1 cellular context compared by ENCODE assay signal in genomic region chr2:28624798-28625701, GRCh38.
TF ChIP-seq lines count a peak whose summit lies in the region.

No MANE protein-coding gene starts in this region.

TF ChIP-seq in GM12878, 131 proteins besides CTCF, POLR2A, EP300 and RAD21 (continued from another document and continues in another):
- TF ChIP-seq, protein P1, sequence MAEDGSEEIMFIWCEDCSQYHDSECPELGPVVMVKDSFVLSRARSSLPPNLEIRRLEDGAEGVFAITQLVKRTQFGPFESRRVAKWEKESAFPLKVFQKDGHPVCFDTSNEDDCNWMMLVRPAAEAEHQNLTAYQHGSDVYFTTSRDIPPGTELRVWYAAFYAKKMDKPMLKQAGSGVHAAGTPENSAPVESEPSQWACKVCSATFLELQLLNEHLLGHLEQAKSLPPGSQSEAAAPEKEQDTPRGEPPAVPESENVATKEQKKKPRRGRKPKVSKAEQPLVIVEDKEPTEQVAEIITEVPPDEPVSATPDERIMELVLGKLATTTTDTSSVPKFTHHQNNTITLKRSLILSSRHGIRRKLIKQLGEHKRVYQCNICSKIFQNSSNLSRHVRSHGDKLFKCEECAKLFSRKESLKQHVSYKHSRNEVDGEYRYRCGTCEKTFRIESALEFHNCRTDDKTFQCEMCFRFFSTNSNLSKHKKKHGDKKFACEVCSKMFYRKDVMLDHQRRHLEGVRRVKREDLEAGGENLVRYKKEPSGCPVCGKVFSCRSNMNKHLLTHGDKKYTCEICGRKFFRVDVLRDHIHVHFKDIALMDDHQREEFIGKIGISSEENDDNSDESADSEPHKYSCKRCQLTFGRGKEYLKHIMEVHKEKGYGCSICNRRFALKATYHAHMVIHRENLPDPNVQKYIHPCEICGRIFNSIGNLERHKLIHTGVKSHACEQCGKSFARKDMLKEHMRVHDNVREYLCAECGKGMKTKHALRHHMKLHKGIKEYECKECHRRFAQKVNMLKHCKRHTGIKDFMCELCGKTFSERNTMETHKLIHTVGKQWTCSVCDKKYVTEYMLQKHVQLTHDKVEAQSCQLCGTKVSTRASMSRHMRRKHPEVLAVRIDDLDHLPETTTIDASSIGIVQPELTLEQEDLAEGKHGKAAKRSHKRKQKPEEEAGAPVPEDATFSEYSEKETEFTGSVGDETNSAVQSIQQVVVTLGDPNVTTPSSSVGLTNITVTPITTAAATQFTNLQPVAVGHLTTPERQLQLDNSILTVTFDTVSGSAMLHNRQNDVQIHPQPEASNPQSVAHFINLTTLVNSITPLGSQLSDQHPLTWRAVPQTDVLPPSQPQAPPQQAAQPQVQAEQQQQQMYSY (CRISPR knock-in tag; IDR thresholded peaks at IDR 0.05), result no peak
- TF ChIP-seq YBX1 (IDR thresholded peaks at IDR 0.05) (no peak), RB1 (IDR thresholded peaks at IDR 0.05; ENCODE audit: borderline replicate concordance) (no peak), IKZF2 (IDR thresholded peaks at IDR 0.05) (0 out of 4 replicates have a peak, but pooled peaks of 1 of the 2 experiments have one; percentile 19), SREBF1 (IDR thresholded peaks at IDR 0.05; ENCODE audit: low read length) (no peak), SIX5 (IDR thresholded peaks at IDR 0.05; ENCODE audit: low read depth, low read length, severe bottlenecking) (no peak), ZZZ3 (IDR thresholded peaks at IDR 0.05; ENCODE audit: control insufficient read depth, insufficient read length, low read depth) (no peak), E2F4 (IDR thresholded peaks at IDR 0.05; ENCODE audit: low read depth, low read length) (no peak), NR2C2 (IDR thresholded peaks at IDR 0.05; ENCODE audit: borderline replicate concordance, control insufficient read depth, insufficient read length, low read depth) (no peak), ASH2L (IDR thresholded peaks at IDR 0.05; ENCODE audit: borderline replicate concordance, low read depth) (no peak), IKZF1 (conservative IDR thresholded peaks at IDR 0.05) (no peak), POLR2AphosphoS2 (IDR thresholded peaks at IDR 0.05; ENCODE audit: low read depth, low read length) (no peak), CUX1 (IDR thresholded peaks at IDR 0.05; ENCODE audit: insufficient replicate concordance, low read depth, low read length) (no peak), WRNIP1 (IDR thresholded peaks at IDR 0.05; ENCODE audit: borderline replicate concordance, low read depth, low read length) (no peak), HDGF (IDR thresholded peaks at IDR 0.05) (no peak), POU2F2 (IDR thresholded peaks at IDR 0.05; ENCODE audit: borderline replicate concordance, low read depth, low read length) (peak; percentile 61; the same call in 1 of the 3 replicates), MYB (IDR thresholded peaks at IDR 0.05; ENCODE audit: borderline replicate concordance, low read depth, low read length) (no peak), PBX3 (IDR thresholded peaks at IDR 0.05; ENCODE audit: insufficient replicate concordance, low read depth, low read length) (no peak), CREB1 (IDR thresholded peaks at IDR 0.05; ENCODE audit: low read depth) (peak; percentile 22; the same call in 1 of the 2 replicates), CBX3 (IDR thresholded peaks at IDR 0.05; ENCODE audit: borderline replicate concordance, low read depth) (no peak), KLF5 (IDR thresholded peaks at IDR 0.05; ENCODE audit: partially characterized antibody) (no peak), NFIC (IDR thresholded peaks at IDR 0.05; ENCODE audit: low read depth, low read length) (no peak), BRCA1 (IDR thresholded peaks at IDR 0.05; ENCODE audit: low read depth, low read length) (no peak), ZNF274 (IDR thresholded peaks at IDR 0.05; ENCODE audit: insufficient read depth, insufficient read length) (no peak), HCFC1 (IDR thresholded peaks at IDR 0.05; ENCODE audit: low read length) (no peak), ATF7 (IDR thresholded peaks at IDR 0.05; ENCODE audit: low read depth) (no peak), EGR1 (IDR thresholded peaks at IDR 0.05; ENCODE audit: borderline replicate concordance in 1 of 2, low read depth in 2 of 2, low read length in 2 of 2) (no peak), LARP7 (IDR thresholded peaks at IDR 0.05) (no peak), SPI1 (IDR thresholded peaks at IDR 0.05; ENCODE audit: borderline replicate concordance, insufficient read depth, low read depth, low read length) (0 out of 2 replicates have a peak, but pooled peaks have one; percentile 28), NBN (IDR thresholded peaks at IDR 0.05) (no peak), BHLHE40 (IDR thresholded peaks at IDR 0.05; ENCODE audit: borderline replicate concordance in 1 of 2, low read depth in 2 of 2, low read length in 1 of 2) (no peak), FOXK2 (IDR thresholded peaks at IDR 0.05) (no peak), MEF2A (IDR thresholded peaks at IDR 0.05; ENCODE audit: insufficient read depth, low read depth, low read length) (peak; percentile 35; the same call in 1 of the 2 replicates), CHD4 (IDR thresholded peaks at IDR 0.05) (no peak), EED (IDR thresholded peaks at IDR 0.05; ENCODE audit: low read depth) (peak; percentile 59; the same call in 1 of the 2 replicates)
- TF ChIP-seq, protein P2, sequence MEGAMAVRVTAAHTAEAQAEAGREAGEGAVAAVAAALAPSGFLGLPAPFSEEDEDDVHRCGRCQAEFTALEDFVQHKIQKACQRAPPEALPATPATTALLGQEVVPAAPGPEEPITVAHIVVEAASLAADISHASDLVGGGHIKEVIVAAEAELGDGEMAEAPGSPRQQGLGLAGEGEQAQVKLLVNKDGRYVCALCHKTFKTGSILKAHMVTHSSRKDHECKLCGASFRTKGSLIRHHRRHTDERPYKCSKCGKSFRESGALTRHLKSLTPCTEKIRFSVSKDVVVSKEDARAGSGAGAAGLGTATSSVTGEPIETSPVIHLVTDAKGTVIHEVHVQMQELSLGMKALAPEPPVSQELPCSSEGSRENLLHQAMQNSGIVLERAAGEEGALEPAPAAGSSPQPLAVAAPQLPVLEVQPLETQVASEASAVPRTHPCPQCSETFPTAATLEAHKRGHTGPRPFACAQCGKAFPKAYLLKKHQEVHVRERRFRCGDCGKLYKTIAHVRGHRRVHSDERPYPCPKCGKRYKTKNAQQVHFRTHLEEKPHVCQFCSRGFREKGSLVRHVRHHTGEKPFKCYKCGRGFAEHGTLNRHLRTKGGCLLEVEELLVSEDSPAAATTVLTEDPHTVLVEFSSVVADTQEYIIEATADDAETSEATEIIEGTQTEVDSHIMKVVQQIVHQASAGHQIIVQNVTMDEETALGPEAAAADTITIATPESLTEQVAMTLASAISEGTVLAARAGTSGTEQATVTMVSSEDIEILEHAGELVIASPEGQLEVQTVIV (IDR thresholded peaks at IDR 0.05; ENCODE audit: borderline replicate concordance, partially characterized antibody), result no peak
- TF ChIP-seq, protein P3, sequence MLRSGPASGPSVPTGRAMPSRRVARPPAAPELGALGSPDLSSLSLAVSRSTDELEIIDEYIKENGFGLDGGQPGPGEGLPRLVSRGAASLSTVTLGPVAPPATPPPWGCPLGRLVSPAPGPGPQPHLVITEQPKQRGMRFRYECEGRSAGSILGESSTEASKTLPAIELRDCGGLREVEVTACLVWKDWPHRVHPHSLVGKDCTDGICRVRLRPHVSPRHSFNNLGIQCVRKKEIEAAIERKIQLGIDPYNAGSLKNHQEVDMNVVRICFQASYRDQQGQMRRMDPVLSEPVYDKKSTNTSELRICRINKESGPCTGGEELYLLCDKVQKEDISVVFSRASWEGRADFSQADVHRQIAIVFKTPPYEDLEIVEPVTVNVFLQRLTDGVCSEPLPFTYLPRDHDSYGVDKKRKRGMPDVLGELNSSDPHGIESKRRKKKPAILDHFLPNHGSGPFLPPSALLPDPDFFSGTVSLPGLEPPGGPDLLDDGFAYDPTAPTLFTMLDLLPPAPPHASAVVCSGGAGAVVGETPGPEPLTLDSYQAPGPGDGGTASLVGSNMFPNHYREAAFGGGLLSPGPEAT (IDR thresholded peaks at IDR 0.05; ENCODE audit: low read depth), result no peak
- TF ChIP-seq, protein P4, sequence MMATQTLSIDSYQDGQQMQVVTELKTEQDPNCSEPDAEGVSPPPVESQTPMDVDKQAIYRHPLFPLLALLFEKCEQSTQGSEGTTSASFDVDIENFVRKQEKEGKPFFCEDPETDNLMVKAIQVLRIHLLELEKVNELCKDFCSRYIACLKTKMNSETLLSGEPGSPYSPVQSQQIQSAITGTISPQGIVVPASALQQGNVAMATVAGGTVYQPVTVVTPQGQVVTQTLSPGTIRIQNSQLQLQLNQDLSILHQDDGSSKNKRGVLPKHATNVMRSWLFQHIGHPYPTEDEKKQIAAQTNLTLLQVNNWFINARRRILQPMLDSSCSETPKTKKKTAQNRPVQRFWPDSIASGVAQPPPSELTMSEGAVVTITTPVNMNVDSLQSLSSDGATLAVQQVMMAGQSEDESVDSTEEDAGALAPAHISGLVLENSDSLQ (IDR thresholded peaks at IDR 0.05), result no peak
- TF ChIP-seq, protein P5, sequence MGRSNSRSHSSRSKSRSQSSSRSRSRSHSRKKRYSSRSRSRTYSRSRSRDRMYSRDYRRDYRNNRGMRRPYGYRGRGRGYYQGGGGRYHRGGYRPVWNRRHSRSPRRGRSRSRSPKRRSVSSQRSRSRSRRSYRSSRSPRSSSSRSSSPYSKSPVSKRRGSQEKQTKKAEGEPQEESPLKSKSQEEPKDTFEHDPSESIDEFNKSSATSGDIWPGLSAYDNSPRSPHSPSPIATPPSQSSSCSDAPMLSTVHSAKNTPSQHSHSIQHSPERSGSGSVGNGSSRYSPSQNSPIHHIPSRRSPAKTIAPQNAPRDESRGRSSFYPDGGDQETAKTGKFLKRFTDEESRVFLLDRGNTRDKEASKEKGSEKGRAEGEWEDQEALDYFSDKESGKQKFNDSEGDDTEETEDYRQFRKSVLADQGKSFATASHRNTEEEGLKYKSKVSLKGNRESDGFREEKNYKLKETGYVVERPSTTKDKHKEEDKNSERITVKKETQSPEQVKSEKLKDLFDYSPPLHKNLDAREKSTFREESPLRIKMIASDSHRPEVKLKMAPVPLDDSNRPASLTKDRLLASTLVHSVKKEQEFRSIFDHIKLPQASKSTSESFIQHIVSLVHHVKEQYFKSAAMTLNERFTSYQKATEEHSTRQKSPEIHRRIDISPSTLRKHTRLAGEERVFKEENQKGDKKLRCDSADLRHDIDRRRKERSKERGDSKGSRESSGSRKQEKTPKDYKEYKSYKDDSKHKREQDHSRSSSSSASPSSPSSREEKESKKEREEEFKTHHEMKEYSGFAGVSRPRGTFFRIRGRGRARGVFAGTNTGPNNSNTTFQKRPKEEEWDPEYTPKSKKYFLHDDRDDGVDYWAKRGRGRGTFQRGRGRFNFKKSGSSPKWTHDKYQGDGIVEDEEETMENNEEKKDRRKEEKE (IDR thresholded peaks at IDR 0.05), result no peak
